ENCODE assay signal across 16 cellular contexts in the genomic region with DNA sequence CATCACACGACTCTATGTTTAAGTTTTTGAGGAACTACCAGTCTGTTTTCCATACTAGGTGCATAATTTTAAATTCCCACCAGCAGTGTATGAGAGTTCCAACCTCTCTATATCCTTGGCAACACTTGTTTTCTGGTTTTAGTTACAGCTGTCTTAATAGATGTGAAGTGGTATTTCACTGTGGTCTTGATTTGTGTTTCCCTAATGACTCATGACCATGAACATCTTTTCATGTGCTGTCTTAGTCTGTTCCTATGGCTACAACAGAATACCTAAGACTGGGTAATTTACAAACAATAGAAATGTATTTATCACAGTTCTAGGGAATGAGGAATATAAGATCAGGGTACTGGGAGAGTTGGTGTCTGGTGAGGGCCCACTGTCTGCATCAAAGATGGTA. TPM values are rescaled to one million over a fixed set of nuclear protein-coding genes. Genes with fewer than 3 reads are reported as not detected.
DNase-seq lines count a peak whose midpoint lies in the region; ATAC-seq lines count a peak whose summit lies in the region.
"Had no signal": no experiment of that assay in that cellular context is flagged by ENCODE, and none has a peak within 500 bp of the region (broad histone marks: within the 10 kb centered on the region; RNA-seq: fewer than 3 reads in every experiment).

No MANE protein-coding gene starts in this region.

- DNase-seq in DMS79 (lab: John Stamatoyannopoulos, UW) (peak; percentile 51), astrocyte of the hippocampus (ENCODE audit: low read depth, low spot score) (peak; percentile 68), kidney tubule cell (ENCODE audit: low spot score) (peak; percentile 93), cerebellum (ENCODE audit: low spot score) (no peak), DMS153 (lab: John Stamatoyannopoulos, UW) (no peak), NCI-H446 treated with DMSO at 0.1 percent for 48 hours (lab: John Stamatoyannopoulos, UW) (no peak)
- DNase-seq: activated CD4-positive, alpha-beta T cell treated with anti-CD3 and anti-CD28 coated beads, Interleukin-2, amount 50 U/mL, for 4 hours; effector memory CD8-positive, alpha-beta T cell; NCI-H146; NCI-H524 treated with DMSO at 0.1 percent for 48 hours; RPMI8226; transverse colon had no signal

- peak; percentile 50 for ATAC-seq in HG02981 (IDR thresholded peaks at IDR 0.05; ENCODE audit: unreplicated experiment)
- ATAC-seq in GM19463 (IDR thresholded peaks at IDR 0.05; ENCODE audit: unreplicated experiment), result no peak
- ATAC-seq: effector memory CD8-positive, alpha-beta T cell had no signal

RNA-seq across cellular contexts. Expression of a gene that starts 51.5 kb away (rescaled TPM):
- total RNA-seq in cerebellum, result 0.73 TPM
- total RNA-seq: ascending aorta; T-helper 2 cell treated with Interferon-gamma antibody and Interleukin-4, amounts not matched to agents 100 ng/mL and 5 ng/mL, for 36 hours had no signal

Comparison
In these comparisons a context has a peak if more than half of its experiments do, and no peak if none do; other contexts are left out.
1. DNase-seq: peak in DMS79 (single experiment), astrocyte of the hippocampus (single experiment) and kidney tubule cell (single experiment); none in cerebellum (single experiment), DMS153 (single experiment) and NCI-H446 treated with DMSO at 0.1 percent for 48 hours (single experiment).